In genomic region chr4:139028191-139028661, GRCh38 we compare ENCODE assay signal across 12 cellular contexts. TPM values are rescaled to one million over a fixed set of nuclear protein-coding genes. Genes with fewer than 3 reads are reported as not detected.
DNase-seq lines count a peak whose midpoint lies in the region; ATAC-seq, FAIRE-seq and TF ChIP-seq lines count a peak whose summit lies in the region.
"Had no signal": no experiment of that assay in that cellular context is flagged by ENCODE, and none has a peak within 500 bp of the region (broad histone marks: within the 10 kb centered on the region; RNA-seq: fewer than 3 reads in every experiment).

No MANE protein-coding gene starts in this region.

- TF ChIP-seq POLR2A in gastrocnemius medialis (IDR thresholded peaks at IDR 0.05) = peak; percentile 54 to 73

- H3K27ac Mint-ChIP-seq in activated CD4-positive, alpha-beta memory T cell treated with anti-CD3 and anti-CD28 coated beads, Interleukin-2, amount 10 ng/mL, durations not matched to agents 7 days and 5 days = no peak overlapping the region

- TF ChIP-seq CTCF in gastrocnemius medialis (IDR thresholded peaks at IDR 0.05 in 4 of 5, conservative IDR thresholded peaks at IDR 0.05 in 1 of 5) = no peak

- no peaks in the 10 kb centered on the region for H3K36me3 ChIP-seq in gastrocnemius medialis

- H3K4me3 Mint-ChIP-seq in activated CD4-positive, alpha-beta memory T cell treated with anti-CD3 and anti-CD28 coated beads, Interleukin-2, amount 10 ng/mL, durations not matched to agents 7 days and 5 days = no peak overlapping the region

- H3K4me1 Mint-ChIP-seq in activated CD4-positive, alpha-beta memory T cell treated with anti-CD3 and anti-CD28 coated beads, Interleukin-2, amount 10 ng/mL, durations not matched to agents 7 days and 5 days = peaks cover 5% of the 10 kb centered on the region

- in situ Hi-C loops in gastrocnemius medialis (cut with MboI; ENCODE audit: low sequenced_read_pairs in 4 of 4) = loop anchor here in 3 of 4 donors (5.0 to 25.0 kb wide), 7 partner anchors 134 to 634 kb away; partner anchors contain the start of gene MGST2 (in 1 of the 3)

- FAIRE-seq in urothelium cell line (lab: Jason Lieb, UNC) = no peak

- no peaks in the 10 kb centered on the region for H3K27me3 ChIP-seq in gastrocnemius medialis
- H3K27me3 ChIP-seq: esophagus squamous epithelium had no signal

- POLR2A ChIA-PET in activated CD4-positive, alpha-beta memory T cell treated with anti-CD3 and anti-CD28 coated beads, Interleukin-2, amount 10 ng/mL, durations not matched to agents 7 days and 5 days (lab: Charles Lee) = interaction anchor here (0.8 kb wide), 1 partner anchor 13 kb away, joined by 3 read pairs; the partner anchor contains the start of gene NOCT

- H3K27me3 Mint-ChIP-seq in activated CD4-positive, alpha-beta memory T cell treated with anti-CD3 and anti-CD28 coated beads, Interleukin-2, amount 10 ng/mL, durations not matched to agents 7 days and 5 days = no peaks in the 10 kb centered on the region

- H3K9me3 ChIP-seq in gastrocnemius medialis = no peaks in the 10 kb centered on the region
- H3K9me3 ChIP-seq: esophagus squamous epithelium had no signal

- peaks cover 22 to 40% of the 10 kb centered on the region in 2 donors for H3K4me1 ChIP-seq in gastrocnemius medialis

- H3K9me3 Mint-ChIP-seq in activated CD4-positive, alpha-beta memory T cell treated with anti-CD3 and anti-CD28 coated beads, Interleukin-2, amount 10 ng/mL, durations not matched to agents 7 days and 5 days = no peaks in the 10 kb centered on the region

- no peak overlapping the region for H3K4me3 ChIP-seq in gastrocnemius medialis
- H3K4me3 ChIP-seq: esophagus squamous epithelium, lung, skin epidermis had no signal

- DNase-seq in NCI-H146 treated with DMSO at 0.1 percent for 48 hours (lab: John Stamatoyannopoulos, UW; ENCODE audit: unreplicated experiment) = peak; percentile 45
- DNase-seq in hypothalamus (lab: John Stamatoyannopoulos, UW) = peak in 44 of 51 donors; percentile 4 to 78 (median 40)
- DNase-seq in gastrocnemius medialis = peak; percentile 85 to 97
- no peak for DNase-seq in urothelium cell line (ENCODE audit: low spot score)
- DNase-seq in SIG-M5 treated with dmso at 0.1 percent for 504 hours (lab: John Stamatoyannopoulos, UW; ENCODE audit: unreplicated experiment) = no peak
- no peak for DNase-seq in activated CD4-positive, alpha-beta memory T cell treated with anti-CD3 and anti-CD28 coated beads, Interleukin-2, amount 10 ng/mL, durations not matched to agents 7 days and 5 days
- DNase-seq: esophagus squamous epithelium, NCI-H526 had no signal

- CTCF ChIA-PET in activated CD4-positive, alpha-beta memory T cell treated with anti-CD3 and anti-CD28 coated beads, Interleukin-2, amount 10 ng/mL, durations not matched to agents 7 days and 5 days (lab: Charles Lee) = interaction anchor here (0.7 to 2.1 kb wide), 6 partner anchors 11 to 549 kb away, joined by 3 to 7 read pairs (median 4); partner anchors contain the start of gene NOCT

- ATAC-seq in gastrocnemius medialis (peak; percentile 92 to 95), HG03460 (IDR thresholded peaks at IDR 0.05; ENCODE audit: unreplicated experiment) (no peak)

- H3K27ac ChIP-seq in angular gyrus (ENCODE audit: low read depth, low read length) (peak overlapping the region; percentile 90), gastrocnemius medialis (peak overlapping the region; percentile 88 to 92 (median 90))
- H3K27ac ChIP-seq: esophagus squamous epithelium, skin epidermis had no signal

- H3K36me3 Mint-ChIP-seq in activated CD4-positive, alpha-beta memory T cell treated with anti-CD3 and anti-CD28 coated beads, Interleukin-2, amount 10 ng/mL, durations not matched to agents 7 days and 5 days (ENCODE audit: low read depth) = peaks cover 3% of the 10 kb centered on the region

- intact Hi-C loops in gastrocnemius medialis (cut with DNase I; ENCODE audit: low total_unique reads) = loop anchor here (5.0 kb wide), 1 partner anchor 424 kb away; the partner anchor contains the start of gene RAB33B

RNA-seq across cellular contexts. Expression of gene NOCT, which starts 12.6 kb away (rescaled TPM):
- total RNA-seq in gastrocnemius medialis = 10 to 100 TPM in 1 of 4 donors, 1 to 10 TPM in 3; 4.8 to 18.5 (median 9.2) TPM
- 1 to 10 TPM; 4.5 to 5.4 TPM for total RNA-seq in activated CD4-positive, alpha-beta memory T cell treated with anti-CD3 and anti-CD28 coated beads, Interleukin-2, amount 10 ng/mL, durations not matched to agents 7 days and 5 days

Comparison
In these comparisons a context has a peak if more than half of its experiments do, and no peak if none do; other contexts are left out.
1. DNase-seq: peak in NCI-H146 treated with DMSO at 0.1 percent for 48 hours (single experiment), hypothalamus (44 of 51) and gastrocnemius medialis (2 of 2); none in urothelium cell line (single experiment), SIG-M5 treated with dmso at 0.1 percent for 504 hours (single experiment) and activated CD4-positive, alpha-beta memory T cell treated with anti-CD3 and anti-CD28 coated beads, Interleukin-2, amount 10 ng/mL, durations not matched to agents 7 days and 5 days (single experiment).